In the genomic region with DNA sequence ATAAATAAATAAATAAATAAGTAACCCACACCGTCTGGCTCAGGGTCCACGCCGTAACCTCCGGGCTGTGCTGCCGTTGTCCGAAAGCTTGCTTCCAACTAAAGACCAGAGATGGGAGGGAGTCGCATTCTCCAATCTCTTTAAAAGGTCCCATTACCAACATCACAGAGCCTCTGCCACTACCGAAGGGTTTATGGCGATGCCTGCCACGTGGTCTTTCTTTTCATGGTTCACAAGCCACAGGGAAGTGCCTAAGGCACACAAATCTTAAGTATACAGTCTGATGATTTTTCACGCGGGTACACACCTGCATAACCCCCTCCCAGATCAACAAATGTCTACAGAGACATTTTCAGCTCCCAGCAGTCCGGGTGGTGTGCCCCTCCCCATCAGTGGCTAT, we compare ENCODE assay signal across 1 cellular context.
A peak's percentile ranks its signal among the peaks of the same experiment; 100 is the strongest.
TF ChIP-seq lines count a peak whose summit lies in the region.

No MANE protein-coding gene starts in this region.

TF ChIP-seq in K562, 482 proteins besides CTCF, POLR2A, EP300 and RAD21:
- TF ChIP-seq ZNF668 (CRISPR knock-in tag; IDR thresholded peaks at IDR 0.05) (no peak), BMI1 (IDR thresholded peaks at IDR 0.05; ENCODE audit: low read length) (no peak), KLF13 (tag; IDR thresholded peaks at IDR 0.05; ENCODE audit: borderline replicate concordance, low read depth) (no peak), ZNF12 (CRISPR knock-in tag; IDR thresholded peaks at IDR 0.05) (no peak), ETV1 (tag; conservative IDR thresholded peaks at IDR 0.05; ENCODE audit: low read depth) (no peak), HDAC2 (IDR thresholded peaks at IDR 0.05) (no peak), ZNF239 (CRISPR knock-in tag; IDR thresholded peaks at IDR 0.05) (no peak), PHB2 (IDR thresholded peaks at IDR 0.05; ENCODE audit: low read depth) (no peak), SMARCE1 (IDR thresholded peaks at IDR 0.05) (no peak), ADNP (tag; IDR thresholded peaks at IDR 0.05) (no peak), CREBBP (IDR thresholded peaks at IDR 0.05; ENCODE audit: low read depth, low read length) (no peak), ZBTB1 (CRISPR knock-in tag; IDR thresholded peaks at IDR 0.05; ENCODE audit: borderline replicate concordance, low read depth) (no peak), NCOA6 (IDR thresholded peaks at IDR 0.05) (no peak), ZNF146 (CRISPR knock-in tag; IDR thresholded peaks at IDR 0.05; ENCODE audit: unreplicated experiment) (no peak), MYC (IDR thresholded peaks at IDR 0.05; ENCODE audit: low read depth, low read length) (peak; percentile 34; the same call in 1 of the 2 replicates), MYC (CRISPR knock-in tag; IDR thresholded peaks at IDR 0.05; ENCODE audit: borderline replicate concordance, low read depth) (no peak), PHF8 (IDR thresholded peaks at IDR 0.05; ENCODE audit: borderline replicate concordance, low read length) (no peak), YY1 (IDR thresholded peaks at IDR 0.05; ENCODE audit: borderline replicate concordance in 1 of 3, control insufficient read depth in 1 of 3, extremely low read depth in 1 of 3, insufficient read depth in 3 of 3, insufficient read length in 1 of 3, insufficient replicate concordance in 2 of 3, low read depth in 1 of 3, low read length in 2 of 3) (no peak), SREBF2 (CRISPR knock-in tag; IDR thresholded peaks at IDR 0.05) (no peak), ZZZ3 (IDR thresholded peaks at IDR 0.05) (no peak), MAZ (CRISPR knock-in tag; conservative IDR thresholded peaks at IDR 0.05 in 1 of 2, IDR thresholded peaks at IDR 0.05 in 1 of 2) (no peak), RBM25 (IDR thresholded peaks at IDR 0.05; ENCODE audit: low read depth, low read length, severe bottlenecking) (no peak), EWSR1 (IDR thresholded peaks at IDR 0.05; ENCODE audit: borderline replicate concordance, low read depth, partially characterized antibody) (no peak), PTTG1 (tag; IDR thresholded peaks at IDR 0.05; ENCODE audit: low read depth) (no peak), L3MBTL2 (IDR thresholded peaks at IDR 0.05) (peak; percentile 48), RUNX1 (IDR thresholded peaks at IDR 0.05; ENCODE audit: low read depth) (no peak), TAL1 (IDR thresholded peaks at IDR 0.05) (no peak), ZNF347 (CRISPR knock-in tag; IDR thresholded peaks at IDR 0.05; ENCODE audit: low read depth) (no peak), ZNF75A (CRISPR knock-in tag; IDR thresholded peaks at IDR 0.05) (no peak), ZFP36 (IDR thresholded peaks at IDR 0.05; ENCODE audit: low read depth, low read length, partially characterized antibody) (no peak), WHSC1 (IDR thresholded peaks at IDR 0.05; ENCODE audit: low read length) (no peak), OTX1 (CRISPR knock-in tag; IDR thresholded peaks at IDR 0.05) (no peak)
- TF ChIP-seq, protein P1, sequence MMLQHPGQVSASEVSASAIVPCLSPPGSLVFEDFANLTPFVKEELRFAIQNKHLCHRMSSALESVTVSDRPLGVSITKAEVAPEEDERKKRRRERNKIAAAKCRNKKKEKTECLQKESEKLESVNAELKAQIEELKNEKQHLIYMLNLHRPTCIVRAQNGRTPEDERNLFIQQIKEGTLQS (IDR thresholded peaks at IDR 0.05) = no peak
- TF ChIP-seq, protein P1 (CRISPR knock-in tag; conservative IDR thresholded peaks at IDR 0.05) = no peak
- TF ChIP-seq, protein P2, sequence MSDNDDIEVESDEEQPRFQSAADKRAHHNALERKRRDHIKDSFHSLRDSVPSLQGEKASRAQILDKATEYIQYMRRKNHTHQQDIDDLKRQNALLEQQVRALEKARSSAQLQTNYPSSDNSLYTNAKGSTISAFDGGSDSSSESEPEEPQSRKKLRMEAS (CRISPR knock-in tag; IDR thresholded peaks at IDR 0.05) = 0 out of 2 replicates have a peak, but pooled peaks have one; percentile 21
- TF ChIP-seq, protein P3, sequence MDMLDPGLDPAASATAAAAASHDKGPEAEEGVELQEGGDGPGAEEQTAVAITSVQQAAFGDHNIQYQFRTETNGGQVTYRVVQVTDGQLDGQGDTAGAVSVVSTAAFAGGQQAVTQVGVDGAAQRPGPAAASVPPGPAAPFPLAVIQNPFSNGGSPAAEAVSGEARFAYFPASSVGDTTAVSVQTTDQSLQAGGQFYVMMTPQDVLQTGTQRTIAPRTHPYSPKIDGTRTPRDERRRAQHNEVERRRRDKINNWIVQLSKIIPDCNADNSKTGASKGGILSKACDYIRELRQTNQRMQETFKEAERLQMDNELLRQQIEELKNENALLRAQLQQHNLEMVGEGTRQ (CRISPR knock-in tag; IDR thresholded peaks at IDR 0.05) = no peak
- TF ChIP-seq, protein P4, sequence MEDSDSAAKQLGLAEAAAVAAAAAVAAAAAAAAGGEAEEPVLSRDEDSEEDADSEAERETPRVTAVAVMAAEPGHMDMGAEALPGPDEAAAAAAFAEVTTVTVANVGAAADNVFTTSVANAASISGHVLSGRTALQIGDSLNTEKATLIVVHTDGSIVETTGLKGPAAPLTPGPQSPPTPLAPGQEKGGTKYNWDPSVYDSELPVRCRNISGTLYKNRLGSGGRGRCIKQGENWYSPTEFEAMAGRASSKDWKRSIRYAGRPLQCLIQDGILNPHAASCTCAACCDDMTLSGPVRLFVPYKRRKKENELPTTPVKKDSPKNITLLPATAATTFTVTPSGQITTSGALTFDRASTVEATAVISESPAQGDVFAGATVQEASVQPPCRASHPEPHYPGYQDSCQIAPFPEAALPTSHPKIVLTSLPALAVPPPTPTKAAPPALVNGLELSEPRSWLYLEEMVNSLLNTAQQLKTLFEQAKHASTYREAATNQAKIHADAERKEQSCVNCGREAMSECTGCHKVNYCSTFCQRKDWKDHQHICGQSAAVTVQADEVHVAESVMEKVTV (CRISPR knock-in tag; IDR thresholded peaks at IDR 0.05) = no peak
- TF ChIP-seq, protein P5, sequence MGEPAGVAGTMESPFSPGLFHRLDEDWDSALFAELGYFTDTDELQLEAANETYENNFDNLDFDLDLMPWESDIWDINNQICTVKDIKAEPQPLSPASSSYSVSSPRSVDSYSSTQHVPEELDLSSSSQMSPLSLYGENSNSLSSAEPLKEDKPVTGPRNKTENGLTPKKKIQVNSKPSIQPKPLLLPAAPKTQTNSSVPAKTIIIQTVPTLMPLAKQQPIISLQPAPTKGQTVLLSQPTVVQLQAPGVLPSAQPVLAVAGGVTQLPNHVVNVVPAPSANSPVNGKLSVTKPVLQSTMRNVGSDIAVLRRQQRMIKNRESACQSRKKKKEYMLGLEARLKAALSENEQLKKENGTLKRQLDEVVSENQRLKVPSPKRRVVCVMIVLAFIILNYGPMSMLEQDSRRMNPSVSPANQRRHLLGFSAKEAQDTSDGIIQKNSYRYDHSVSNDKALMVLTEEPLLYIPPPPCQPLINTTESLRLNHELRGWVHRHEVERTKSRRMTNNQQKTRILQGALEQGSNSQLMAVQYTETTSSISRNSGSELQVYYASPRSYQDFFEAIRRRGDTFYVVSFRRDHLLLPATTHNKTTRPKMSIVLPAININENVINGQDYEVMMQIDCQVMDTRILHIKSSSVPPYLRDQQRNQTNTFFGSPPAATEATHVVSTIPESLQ (CRISPR knock-in tag; IDR thresholded peaks at IDR 0.05) = no peak
- TF ChIP-seq, protein P6, sequence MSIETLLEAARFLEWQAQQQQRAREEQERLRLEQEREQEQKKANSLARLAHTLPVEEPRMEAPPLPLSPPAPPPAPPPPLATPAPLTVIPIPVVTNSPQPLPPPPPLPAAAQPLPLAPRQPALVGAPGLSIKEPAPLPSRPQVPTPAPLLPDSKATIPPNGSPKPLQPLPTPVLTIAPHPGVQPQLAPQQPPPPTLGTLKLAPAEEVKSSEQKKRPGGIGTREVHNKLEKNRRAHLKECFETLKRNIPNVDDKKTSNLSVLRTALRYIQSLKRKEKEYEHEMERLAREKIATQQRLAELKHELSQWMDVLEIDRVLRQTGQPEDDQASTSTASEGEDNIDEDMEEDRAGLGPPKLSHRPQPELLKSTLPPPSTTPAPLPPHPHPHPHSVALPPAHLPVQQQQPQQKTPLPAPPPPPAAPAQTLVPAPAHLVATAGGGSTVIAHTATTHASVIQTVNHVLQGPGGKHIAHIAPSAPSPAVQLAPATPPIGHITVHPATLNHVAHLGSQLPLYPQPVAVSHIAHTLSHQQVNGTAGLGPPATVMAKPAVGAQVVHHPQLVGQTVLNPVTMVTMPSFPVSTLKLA (conservative IDR thresholded peaks at IDR 0.05) = peak in 1 of 2 experiments; percentile 18; a peak in 1 of 4 replicates
- TF ChIP-seq, protein P7, sequence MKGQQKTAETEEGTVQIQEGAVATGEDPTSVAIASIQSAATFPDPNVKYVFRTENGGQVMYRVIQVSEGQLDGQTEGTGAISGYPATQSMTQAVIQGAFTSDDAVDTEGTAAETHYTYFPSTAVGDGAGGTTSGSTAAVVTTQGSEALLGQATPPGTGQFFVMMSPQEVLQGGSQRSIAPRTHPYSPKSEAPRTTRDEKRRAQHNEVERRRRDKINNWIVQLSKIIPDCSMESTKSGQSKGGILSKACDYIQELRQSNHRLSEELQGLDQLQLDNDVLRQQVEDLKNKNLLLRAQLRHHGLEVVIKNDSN (CRISPR knock-in tag; IDR thresholded peaks at IDR 0.05) = peak; percentile 41; the same call in 1 of the 2 replicates
- TF ChIP-seq, protein P8, sequence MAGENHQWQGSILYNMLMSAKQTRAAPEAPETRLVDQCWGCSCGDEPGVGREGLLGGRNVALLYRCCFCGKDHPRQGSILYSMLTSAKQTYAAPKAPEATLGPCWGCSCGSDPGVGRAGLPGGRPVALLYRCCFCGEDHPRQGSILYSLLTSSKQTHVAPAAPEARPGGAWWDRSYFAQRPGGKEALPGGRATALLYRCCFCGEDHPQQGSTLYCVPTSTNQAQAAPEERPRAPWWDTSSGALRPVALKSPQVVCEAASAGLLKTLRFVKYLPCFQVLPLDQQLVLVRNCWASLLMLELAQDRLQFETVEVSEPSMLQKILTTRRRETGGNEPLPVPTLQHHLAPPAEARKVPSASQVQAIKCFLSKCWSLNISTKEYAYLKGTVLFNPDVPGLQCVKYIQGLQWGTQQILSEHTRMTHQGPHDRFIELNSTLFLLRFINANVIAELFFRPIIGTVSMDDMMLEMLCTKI (IDR thresholded peaks at IDR 0.05; ENCODE audit: partially characterized antibody) = no peak
TF ChIP-seq in K562: peak in this region for 5.
